ENCODE assay signal across 9 cellular contexts in the genomic region with DNA sequence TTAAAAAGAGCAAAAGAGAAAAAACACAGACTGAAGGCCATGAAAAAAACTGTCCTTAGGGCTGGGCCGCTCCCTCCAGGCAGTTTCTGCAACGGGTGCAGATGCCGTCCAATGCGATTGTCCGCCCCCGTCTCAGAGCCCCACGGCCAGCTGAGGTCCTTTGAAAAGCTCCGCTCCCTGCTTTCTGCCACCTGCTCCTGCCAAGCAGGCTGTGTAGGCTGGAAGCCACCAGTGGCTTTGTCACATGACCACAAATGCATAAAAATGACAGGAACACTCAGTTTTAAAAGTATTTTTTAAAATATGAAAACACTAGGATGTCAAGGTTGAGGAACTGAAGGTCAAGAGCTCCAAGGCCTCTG.
DNase-seq lines count a peak whose midpoint lies in the region; ATAC-seq and TF ChIP-seq lines count a peak whose summit lies in the region.
"Had no signal": no experiment of that assay in that cellular context is flagged by ENCODE, and none has a peak within 500 bp of the region (broad histone marks: within the 10 kb centered on the region; RNA-seq: fewer than 3 reads in every experiment).

No MANE protein-coding gene starts in this region.

- no peak overlapping the region for H3K4me3 ChIP-seq in esophagus muscularis mucosa
- H3K4me3 ChIP-seq in prostate gland: no peak overlapping the region

- H3K27me3 ChIP-seq in esophagus muscularis mucosa (no peaks in the 10 kb centered on the region), prostate gland (replicated peaks; ENCODE audit: insufficient read depth) (no peaks in the 10 kb centered on the region)

- intact Hi-C loops in Calu3 (cut with micrococcal nuclease; ENCODE audit: unreplicated experiment): loop anchor here (5.0 kb wide), 2 partner anchors 63 to 103 kb away; no protein-coding TSS in a partner anchor
- intact Hi-C loops in esophagus muscularis mucosa (cut with DNase I): no loop called here
- intact Hi-C loops in prostate gland (cut with DNase I): no loop called here

- H3K9me3 Mint-ChIP-seq in Calu3 (ENCODE audit: low read depth, unreplicated experiment): no peaks in the 10 kb centered on the region

- H3K27ac Mint-ChIP-seq in Calu3 (ENCODE audit: unreplicated experiment): peak overlapping the region; percentile 84

- peaks cover 41% of the 10 kb centered on the region for H3K36me3 Mint-ChIP-seq in Calu3 (ENCODE audit: insufficient read depth, unreplicated experiment)

- BruUV-seq in Calu3 (replicated peaks; lab: Mats Ljungman, UMichigan): TSS peak; percentile 19

- DNase-seq in Calu3 (no peak), NCI-H69 (lab: John Stamatoyannopoulos, UW) (peak; percentile 85), esophagus muscularis mucosa (ENCODE audit: extremely low spot score) (no peak), prostate gland (ENCODE audit: low spot score) (no peak), NCI-H2171 treated with DMSO at 0.1 percent for 48 hours (lab: John Stamatoyannopoulos, UW) (no peak)
- DNase-seq in activated effector memory CD4-positive, alpha-beta T cell treated with Interleukin-2 at 50 U/mL for 16 hours: no peak
- DNase-seq: activated CD4-positive, CD25-positive, alpha-beta regulatory T cell treated with anti-CD3 and anti-CD28 coated beads, Interleukin-2, amount 50 U/mL, for 72 hours had no signal

- no peak for TF ChIP-seq EP300 in esophagus muscularis mucosa (IDR thresholded peaks at IDR 0.05)

- H3K9me3 ChIP-seq in esophagus muscularis mucosa (no peaks in the 10 kb centered on the region), prostate gland (no peaks in the 10 kb centered on the region)

- H3K4me1 Mint-ChIP-seq in Calu3 (ENCODE audit: low read depth, unreplicated experiment): peaks cover 53% of the 10 kb centered on the region

- H3K27ac ChIP-seq in esophagus muscularis mucosa (replicated peaks in 1 of 4) (peak overlapping the region; percentile 81 to 91 (median 85)), prostate gland (peak overlapping the region; percentile 47 to 48)

- H3K27me3 Mint-ChIP-seq in Calu3 (ENCODE audit: unreplicated experiment): no peaks in the 10 kb centered on the region

- peaks cover 0 to 4% (median 0%) of the 10 kb centered on the region in 4 donors for H3K36me3 ChIP-seq in esophagus muscularis mucosa
- no peaks in the 10 kb centered on the region for H3K36me3 ChIP-seq in prostate gland

- H3K4me1 ChIP-seq in esophagus muscularis mucosa (peaks cover 55 to 80% (median 73%) of the 10 kb centered on the region in 4 donors), prostate gland (replicated peaks) (peaks cover 5% of the 10 kb centered on the region)

- whole genome bisulfite sequencing in esophagus muscularis mucosa: 87% methylated on average over 8 of the region's 8 CpGs
- 69% methylated on average over 8 of the region's 8 CpGs for WGBS in prostate gland

- no peak for TF ChIP-seq CTCF in Calu3 (IDR thresholded peaks at IDR 0.05; ENCODE audit: unreplicated experiment)
- TF ChIP-seq CTCF in esophagus muscularis mucosa (IDR thresholded peaks at IDR 0.05): no peak
- TF ChIP-seq CTCF in prostate gland (IDR thresholded peaks at IDR 0.05): no peak

- no peak for ATAC-seq in HG03135 (IDR thresholded peaks at IDR 0.05; ENCODE audit: unreplicated experiment)
- ATAC-seq in GM18861 (IDR thresholded peaks at IDR 0.05; ENCODE audit: unreplicated experiment): no peak

- H3K4me3 Mint-ChIP-seq in Calu3 (ENCODE audit: low read depth, unreplicated experiment): peak overlapping the region; percentile 51

- TF ChIP-seq POLR2A in esophagus muscularis mucosa (IDR thresholded peaks at IDR 0.05; ENCODE audit: low read depth) (no peak), prostate gland (IDR thresholded peaks at IDR 0.05) (no peak)

- CTCF ChIA-PET in Calu3 (lab: Charles Lee): interaction anchor here (0.6 to 2.4 kb wide), 7 partner anchors 11 to 884 kb away, joined by 3 to 14 read pairs (median 4); no protein-coding TSS in a partner anchor
